Comparison of ENCODE assay signal across 8 cellular contexts in genomic region chr5:34929150-34929719, GRCh38. TPM values are rescaled to one million over a fixed set of nuclear protein-coding genes. Genes with fewer than 3 reads are reported as not detected.
DNase-seq lines count a peak whose midpoint lies in the region; ATAC-seq and TF ChIP-seq lines count a peak whose summit lies in the region.

Gene DNAJC21 (plus strand): TSS chr5:34929559. CDS start chr5:34929820, 261 bp downstream.

- 0 to 1% (median 1%) methylated on average over 30 to 62 of the region's 62 CpGs for WGBS in adrenal gland, 4 donors
- 0 to 1% methylated on average over 13 to 26 of the region's 62 CpGs for WGBS in transverse colon (ENCODE audit: low coverage in 1 of 2), 2 donors

- H3K9me3 ChIP-seq in adrenal gland (replicated peaks in 1 of 3) (no peaks in the 10 kb centered on the region), transverse colon (no peaks in the 10 kb centered on the region)

- H3K4me3 ChIP-seq in adrenal gland (peak within 1 kb of the TSS; percentile 78 to 95 (median 80)), transverse colon (peak within 1 kb of the TSS; percentile 67 to 99 (median 84))

- TF ChIP-seq POLR2A in adrenal gland (IDR thresholded peaks at IDR 0.05) (peak; percentile 43 to 58), transverse colon (IDR thresholded peaks at IDR 0.05) (no peak)

- no peak for TF ChIP-seq EP300 in transverse colon (IDR thresholded peaks at IDR 0.05; ENCODE audit: low read depth)

- DNase-seq in GM13976 (ENCODE audit: low spot score) (peak; percentile 99), NCI-H1694 (lab: John Stamatoyannopoulos, UW) (peak; percentile 96), adrenal gland (peak; percentile 97 to 99 (median 98)), cardiac septum (ENCODE audit: low spot score) (peak; percentile 99), pons (ENCODE audit: low spot score) (peak; percentile 98), transverse colon (peak; percentile 98)

- H3K27ac ChIP-seq in adrenal gland, result peak within 1 kb of the TSS; percentile 80 to 97 (median 97)
- H3K27ac ChIP-seq in transverse colon, result peak within 1 kb of the TSS; percentile 95 to 99 (median 98)

- in situ Hi-C loops in GM13976 (cut with MboI; ENCODE audit: low sequenced_read_pairs, unreplicated experiment) (no loop called here), transverse colon (cut with MboI; ENCODE audit: low pct_ligation_motif_present in 1 of 4, low pct_unique_long_range_greater_than_20kb in 1 of 4, low sequenced_read_pairs in 3 of 4) (no loop called here)

- intact Hi-C loops in T-helper 1 cell treated with Interleukin-12 subunit alpha and Interleukin-12 subunit beta and Interleukin-4 antibody, amounts not matched to agents 30 ng/mL and 1 ng/mL, for 36 hours (cut with micrococcal nuclease), result loop anchor here (1.0 to 10.0 kb wide), 10 partner anchors 14 to 1489 kb away; partner anchors contain the start of genes AMACR, BRIX1, IL7R and RAD1
- intact Hi-C loops in adrenal gland (cut with DNase I) (no loop called here), cardiac septum (cut with DNase I) (loop anchor here (1.0 to 10.0 kb wide), 2 partner anchors 14 to 924 kb away; partner anchors contain the start of genes AMACR, BRIX1 and RAD1), transverse colon (cut with DNase I; ENCODE audit: low total_unique reads) (no loop called here)

- no peaks in the 10 kb centered on the region for H3K27me3 ChIP-seq in adrenal gland
- no peaks in the 10 kb centered on the region for H3K27me3 ChIP-seq in transverse colon

- ATAC-seq in HG02885 (IDR thresholded peaks at IDR 0.05; ENCODE audit: poor library complexity, unreplicated experiment), result peak; percentile 85

- TF ChIP-seq CTCF in GM13976 (IDR thresholded peaks at IDR 0.05; ENCODE audit: borderline replicate concordance, control extremely low read depth, extremely low read depth, insufficient read depth, missing control alignments) (no peak), adrenal gland (IDR thresholded peaks at IDR 0.05) (no peak), transverse colon (IDR thresholded peaks at IDR 0.05) (no peak)

- peaks cover 0 to 26% of the 10 kb centered on the region in 2 donors for H3K36me3 ChIP-seq in adrenal gland (replicated peaks in 1 of 2)
- peaks cover 0 to 16% (median 6%) of the 10 kb centered on the region in 4 donors for H3K36me3 ChIP-seq in transverse colon

- H3K4me1 ChIP-seq in adrenal gland (replicated peaks in 1 of 2), result peaks cover 0 to 24% of the 10 kb centered on the region in 2 donors
- peaks cover 13 to 19% (median 15%) of the 10 kb centered on the region in 4 donors for H3K4me1 ChIP-seq in transverse colon

RNA-seq across cellular contexts. Expression of gene DNAJC21, which starts in this region (rescaled TPM):
- total RNA-seq in T-helper 1 cell treated with Interleukin-12 subunit alpha and Interleukin-12 subunit beta and Interleukin-4 antibody, amounts not matched to agents 30 ng/mL and 1 ng/mL, for 36 hours, result 49.0 and 51.9 TPM in 2 replicates
- total RNA-seq in adrenal gland, result 10 to 100 TPM; 12.8 to 36.6 (median 30.3) TPM
- 10 to 100 TPM; 15.4 to 52.9 (median 21.6) TPM for polyA plus RNA-seq in adrenal gland
- total RNA-seq in cardiac septum, result 68.4 TPM
- 10 to 100 TPM; 12.7 to 34.8 (median 26.6) TPM for total RNA-seq in transverse colon

Comparison
In these comparisons a context has a peak if more than half of its experiments do, and no peak if none do; other contexts are left out.
1. Peak in every context shown above with its lines: DNase-seq, ATAC-seq, H3K4me3 ChIP-seq and H3K27ac ChIP-seq.
2. intact Hi-C loops: an anchor here in T-helper 1 cell treated with Interleukin-12 subunit alpha and Interleukin-12 subunit beta and Interleukin-4 antibody, amounts not matched to agents 30 ng/mL and 1 ng/mL, for 36 hours (1.0 to 10.0 kb wide) and cardiac septum (1.0 to 10.0 kb wide); none called in adrenal gland and transverse colon.